26 cellular contexts compared by ENCODE assay signal in genomic region chr12:113868365-113868764, GRCh38.
"Had no signal": no experiment of that assay in that cellular context is flagged by ENCODE, and none has a peak within 500 bp of the region (broad histone marks: within the 10 kb centered on the region; RNA-seq: fewer than 3 reads in every experiment).

No MANE protein-coding gene starts in this region.

- H3K4me3 ChIP-seq: coronary artery, esophagus squamous epithelium, gastroesophageal sphincter had no signal

- H3K9me3 Mint-ChIP-seq: activated CD4-positive, alpha-beta memory T cell treated with anti-CD3 and anti-CD28 coated beads for 36 hours; activated CD4-positive, alpha-beta T cell treated with anti-CD3 and anti-CD28 coated beads, Interleukin-2, amount 10 ng/mL, durations not matched to agents 24 days and 14 days; activated naive CD4-positive, alpha-beta T cell treated with anti-CD3 and anti-CD28 coated beads for 36 hours; activated naive CD4-positive, alpha-beta T cell treated with anti-CD3 and anti-CD28 coated beads, Interleukin-2, amount 50 U/mL, for 24 hours; activated naive CD8-positive, alpha-beta T cell treated with anti-CD3 and anti-CD28 coated beads, Interleukin-2, amount 10 ng/mL, durations not matched to agents 7 days and 5 days; activated T-cell treated with anti-CD3 and anti-CD28 coated beads, Interleukin-2, amount 50 U/mL, for 4 hours; activated T-helper 2 cell treated with anti-CD3 and anti-CD28 coated beads, Interferon-gamma antibody, Interleukin-2, Interleukin-4, amounts not matched to agents 10 μg/mL and 5 μg/mL and 100 μg/mL, durations not matched to agents 14 hours and 24 hours and 36 hours; central memory CD8-positive, alpha-beta T cell; effector memory CD8-positive, alpha-beta T cell had no signal

- H3K36me3 ChIP-seq: brain microvascular endothelial cell, esophagus squamous epithelium had no signal

- H3K27me3 ChIP-seq: brain microvascular endothelial cell, esophagus squamous epithelium, gastroesophageal sphincter had no signal

- H3K4me1 Mint-ChIP-seq: activated CD4-positive, alpha-beta T cell treated with anti-CD3 and anti-CD28 coated beads, Interleukin-2, amount 10 ng/mL, durations not matched to agents 24 days and 14 days; activated naive CD4-positive, alpha-beta T cell treated with anti-CD3 and anti-CD28 coated beads, Interleukin-2, amount 50 U/mL, for 24 hours had no signal

- H3K27ac Mint-ChIP-seq: activated CD4-positive, alpha-beta memory T cell treated with anti-CD3 and anti-CD28 coated beads for 36 hours; activated CD4-positive, alpha-beta T cell treated with anti-CD3 and anti-CD28 coated beads for 36 hours; activated CD4-positive, alpha-beta T cell treated with anti-CD3 and anti-CD28 coated beads, Interleukin-2, amount 10 ng/mL, durations not matched to agents 24 days and 14 days; activated naive CD4-positive, alpha-beta T cell treated with anti-CD3 and anti-CD28 coated beads for 36 hours; activated naive CD4-positive, alpha-beta T cell treated with anti-CD3 and anti-CD28 coated beads, Interleukin-2, amount 50 U/mL, for 24 hours; activated naive CD8-positive, alpha-beta T cell treated with anti-CD3 and anti-CD28 coated beads, Interleukin-2, amount 10 ng/mL, durations not matched to agents 7 days and 5 days; activated T-helper 2 cell treated with anti-CD3 and anti-CD28 coated beads, Interferon-gamma antibody, Interleukin-2, Interleukin-4, amounts not matched to agents 10 μg/mL and 5 μg/mL and 100 μg/mL, durations not matched to agents 14 hours and 24 hours and 36 hours; effector memory CD8-positive, alpha-beta T cell had no signal

- DNase-seq: activated CD4-positive, alpha-beta memory T cell treated with anti-CD3 and anti-CD28 coated beads for 36 hours; activated CD4-positive, alpha-beta T cell treated with anti-CD3 and anti-CD28 coated beads for 36 hours; activated CD4-positive, alpha-beta T cell treated with anti-CD3 and anti-CD28 coated beads, Interleukin-2, amount 10 ng/mL, durations not matched to agents 24 days and 14 days; activated CD4-positive, CD25-positive, alpha-beta regulatory T cell; activated CD4-positive, CD25-positive, alpha-beta regulatory T cell treated with anti-CD3 and anti-CD28 coated beads, Interleukin-2, amount 50 U/mL, for 72 hours; activated CD8-positive, alpha-beta memory T cell treated with anti-CD3 and anti-CD28 coated beads for 24 hours; activated effector memory CD4-positive, alpha-beta T cell treated with anti-CD3 and anti-CD28 coated beads, Interleukin-2, amount 50 U/mL, for 16 hours; activated naive CD4-positive, alpha-beta T cell treated with anti-CD3 and anti-CD28 coated beads for 36 hours; activated naive CD8-positive, alpha-beta T cell treated with anti-CD3 and anti-CD28 coated beads, Interleukin-2, amount 10 ng/mL, durations not matched to agents 7 days and 5 days; activated T-cell treated with anti-CD3 and anti-CD28 coated beads, Interleukin-2, amount 50 U/mL, for 4 hours; amniotic stem cell; anterior cingulate cortex; brain microvascular endothelial cell; dermis blood vessel endothelial cell; effector CD4-positive, alpha-beta T cell; effector memory CD8-positive, alpha-beta T cell; esophagus squamous epithelium; foreskin melanocyte; T-helper 2 cell had no signal

- FAIRE-seq: astrocyte, bronchial epithelial cell had no signal

- ATAC-seq: activated CD4-positive, alpha-beta T cell treated with anti-CD3 and anti-CD28 coated beads for 36 hours; activated T-cell treated with anti-CD3 and anti-CD28 coated beads, Interleukin-2, amount 50 U/mL, for 4 hours; effector memory CD8-positive, alpha-beta T cell; gastroesophageal sphincter had no signal

- H3K27me3 Mint-ChIP-seq: activated CD4-positive, alpha-beta memory T cell treated with anti-CD3 and anti-CD28 coated beads for 36 hours; activated CD4-positive, alpha-beta T cell treated with anti-CD3 and anti-CD28 coated beads for 36 hours; activated CD4-positive, alpha-beta T cell treated with anti-CD3 and anti-CD28 coated beads, Interleukin-2, amount 10 ng/mL, durations not matched to agents 24 days and 14 days; activated naive CD4-positive, alpha-beta T cell treated with anti-CD3 and anti-CD28 coated beads, Interleukin-2, amount 50 U/mL, for 24 hours; activated naive CD8-positive, alpha-beta T cell treated with anti-CD3 and anti-CD28 coated beads, Interleukin-2, amount 10 ng/mL, durations not matched to agents 7 days and 5 days; central memory CD8-positive, alpha-beta T cell; effector memory CD8-positive, alpha-beta T cell had no signal

- H3K4me3 Mint-ChIP-seq: activated CD4-positive, alpha-beta memory T cell treated with anti-CD3 and anti-CD28 coated beads for 36 hours; activated CD4-positive, alpha-beta T cell treated with anti-CD3 and anti-CD28 coated beads for 36 hours; activated CD4-positive, alpha-beta T cell treated with anti-CD3 and anti-CD28 coated beads, Interleukin-2, amount 10 ng/mL, durations not matched to agents 24 days and 14 days; activated naive CD4-positive, alpha-beta T cell treated with anti-CD3 and anti-CD28 coated beads for 36 hours; activated naive CD4-positive, alpha-beta T cell treated with anti-CD3 and anti-CD28 coated beads, Interleukin-2, amount 50 U/mL, for 24 hours; activated naive CD8-positive, alpha-beta T cell treated with anti-CD3 and anti-CD28 coated beads, Interleukin-2, amount 10 ng/mL, durations not matched to agents 7 days and 5 days; activated T-cell treated with anti-CD3 and anti-CD28 coated beads, Interleukin-2, amount 50 U/mL, for 4 hours; central memory CD8-positive, alpha-beta T cell; effector memory CD8-positive, alpha-beta T cell had no signal

- H3K27ac ChIP-seq: brain microvascular endothelial cell, coronary artery, esophagus squamous epithelium, gastroesophageal sphincter had no signal

- H3K9me3 ChIP-seq: esophagus squamous epithelium, gastroesophageal sphincter had no signal
